9 cellular contexts compared by ENCODE assay signal in the genomic region with DNA sequence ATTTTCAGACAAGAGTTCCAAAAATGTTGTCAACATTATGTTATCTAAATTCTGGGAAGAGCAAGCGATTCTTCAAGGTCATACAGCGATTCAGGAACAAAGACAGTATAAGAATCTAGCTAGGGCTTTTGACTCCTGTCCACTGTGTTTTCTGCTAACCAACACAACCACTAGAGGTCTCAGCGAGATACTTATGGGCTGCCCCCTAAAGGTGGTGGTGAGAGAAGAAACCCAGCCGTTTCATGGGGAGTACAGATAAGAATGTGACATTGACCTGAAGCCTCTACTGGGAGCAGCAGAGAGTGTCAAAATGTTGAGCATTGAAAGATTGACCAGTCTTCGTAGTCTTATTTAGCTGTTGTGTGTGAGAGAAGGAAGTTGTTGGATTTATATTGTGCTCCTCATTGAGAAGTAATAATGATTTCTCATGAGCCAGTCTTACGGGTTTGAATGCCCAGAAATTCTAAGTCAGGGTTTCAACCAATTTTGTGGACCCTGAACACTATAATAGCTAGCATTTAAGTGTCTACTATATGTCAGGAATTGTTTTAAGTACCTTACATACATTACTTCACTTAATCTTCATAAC.
DNase-seq lines count a peak whose midpoint lies in the region; ATAC-seq and TF ChIP-seq lines count a peak whose summit lies in the region.
"Had no signal": no experiment of that assay in that cellular context is flagged by ENCODE, and none has a peak within 500 bp of the region (broad histone marks: within the 10 kb centered on the region; RNA-seq: fewer than 3 reads in every experiment).

No MANE protein-coding gene starts in this region.

- H3K4me3 ChIP-seq in HEK293 (ENCODE audit: low read depth, low read length) (no peak overlapping the region), MG63 (no peak overlapping the region), SJCRH30 (no peak overlapping the region), adrenal gland (no peak overlapping the region)
- H3K4me3 ChIP-seq: BLaER1 treated with 17β-estradiol and CSF1 and Interleukin-3, amounts not matched to agents 10 nM and 100 nM had no signal

- H3K9me3 ChIP-seq in HEK293 (ENCODE audit: control insufficient read depth, insufficient read depth, low read depth, low read length) (no peaks in the 10 kb centered on the region), MG63 (peaks cover 3% of the 10 kb centered on the region), SJCRH30 (replicated peaks) (peaks cover 15% of the 10 kb centered on the region; the same call in 1 of the 2 replicates), adrenal gland (replicated peaks in 1 of 3) (no peaks in the 10 kb centered on the region)

- DNase-seq in activated CD4-positive, CD25-positive, alpha-beta regulatory T cell treated with anti-CD3 and anti-CD28 coated beads, Interleukin-2, amount 50 U/mL, for 72 hours = no peak
- peak; percentile 46 for DNase-seq in MG63
- DNase-seq in SJCRH30 = peak; percentile 75 to 91
- peak; percentile 27 to 69 (median 57) for DNase-seq in adrenal gland
- peak; percentile 84 for DNase-seq in iPS-NIHi11 (ENCODE audit: low spot score)
- peak; percentile 14 to 30 for DNase-seq in stimulated activated CD4-positive, alpha-beta T cell treated with anti-CD3 and anti-CD28 coated beads, Interleukin-4, amount 100 ng/mL, for 48 hours (ENCODE audit: low read depth in 2 of 2)

- CTCF ChIA-PET in HEK293 (lab: Yijun Ruan, JAX) = interaction anchor here (0.6 to 3.0 kb wide), 28 partner anchors 10 to 1671 kb away, joined by 3 to 19 read pairs (median 3); no protein-coding TSS in a partner anchor

- 27 to 46% (median 33%) methylated on average over 6 of the region's 6 CpGs for WGBS in adrenal gland, 4 donors

- TF ChIP-seq CTCF in HEK293 (tag by site-specific recombination; IDR thresholded peaks at IDR 0.05) = peak; percentile 77
- peak; percentile 42 to 88 (median 72) for TF ChIP-seq CTCF in adrenal gland (IDR thresholded peaks at IDR 0.05)

- H3K27ac ChIP-seq in HEK293 (ENCODE audit: extremely low read depth, low read depth, low read length) (no peak overlapping the region), SJCRH30 (no peak overlapping the region), adrenal gland (no peak overlapping the region)
- H3K27ac ChIP-seq: BLaER1 treated with 17β-estradiol and CSF1 and Interleukin-3, amounts not matched to agents 10 nM and 100 nM had no signal

- POLR2A ChIA-PET in HEK293 (lab: Yijun Ruan, JAX) = no interaction called here

- no peak for TF ChIP-seq POLR2A in adrenal gland (IDR thresholded peaks at IDR 0.05)

- H3K36me3 ChIP-seq in HEK293 (ENCODE audit: control insufficient read depth in 2 of 2, insufficient read depth in 1 of 2, low read length in 2 of 2) = no peaks in the 10 kb centered on the region
- no peaks in the 10 kb centered on the region for H3K36me3 ChIP-seq in MG63
- no peaks in the 10 kb centered on the region for H3K36me3 ChIP-seq in SJCRH30
- H3K36me3 ChIP-seq in adrenal gland (replicated peaks in 1 of 2) = no peaks in the 10 kb centered on the region
- H3K36me3 ChIP-seq: BLaER1 treated with 17β-estradiol and CSF1 and Interleukin-3, amounts not matched to agents 10 nM and 100 nM had no signal

- intact Hi-C loops in adrenal gland (cut with DNase I) = no loop called here

- no peaks in the 10 kb centered on the region for H3K27me3 ChIP-seq in MG63
- no peaks in the 10 kb centered on the region for H3K27me3 ChIP-seq in SJCRH30
- H3K27me3 ChIP-seq in adrenal gland = no peaks in the 10 kb centered on the region
- H3K27me3 ChIP-seq: BLaER1 treated with 17β-estradiol and CSF1 and Interleukin-3, amounts not matched to agents 10 nM and 100 nM had no signal

- peak; percentile 84 to 90 for ATAC-seq in activated CD4-positive, CD25-positive, alpha-beta regulatory T cell treated with anti-CD3 and anti-CD28 coated beads, Interleukin-2, amount 50 U/mL, for 24 hours

- H3K4me1 ChIP-seq in HEK293 (ENCODE audit: control insufficient read depth, insufficient read depth, low read length) (peaks cover 2% of the 10 kb centered on the region; the same call in 1 of the 2 replicates), SJCRH30 (peaks cover 18% of the 10 kb centered on the region), adrenal gland (replicated peaks in 1 of 2) (peaks cover 0 to 8% of the 10 kb centered on the region in 2 donors)
- H3K4me1 ChIP-seq: BLaER1 treated with 17β-estradiol and CSF1 and Interleukin-3, amounts not matched to agents 10 nM and 100 nM had no signal

TF ChIP-seq in HEK293, 187 proteins besides CTCF, POLR2A, EP300 and RAD21:
- TF ChIP-seq ZBTB17 (tag by site-specific recombination; IDR thresholded peaks at IDR 0.05) (peak; percentile 24; the same call in 1 of the 2 replicates), ZNF585B (tag by site-specific recombination; IDR thresholded peaks at IDR 0.05) (no peak), ZNF654 (tag by site-specific recombination; IDR thresholded peaks at IDR 0.05; ENCODE audit: low read depth) (peak; percentile 51)
